10 cellular contexts compared by ENCODE assay signal in the genomic region with DNA sequence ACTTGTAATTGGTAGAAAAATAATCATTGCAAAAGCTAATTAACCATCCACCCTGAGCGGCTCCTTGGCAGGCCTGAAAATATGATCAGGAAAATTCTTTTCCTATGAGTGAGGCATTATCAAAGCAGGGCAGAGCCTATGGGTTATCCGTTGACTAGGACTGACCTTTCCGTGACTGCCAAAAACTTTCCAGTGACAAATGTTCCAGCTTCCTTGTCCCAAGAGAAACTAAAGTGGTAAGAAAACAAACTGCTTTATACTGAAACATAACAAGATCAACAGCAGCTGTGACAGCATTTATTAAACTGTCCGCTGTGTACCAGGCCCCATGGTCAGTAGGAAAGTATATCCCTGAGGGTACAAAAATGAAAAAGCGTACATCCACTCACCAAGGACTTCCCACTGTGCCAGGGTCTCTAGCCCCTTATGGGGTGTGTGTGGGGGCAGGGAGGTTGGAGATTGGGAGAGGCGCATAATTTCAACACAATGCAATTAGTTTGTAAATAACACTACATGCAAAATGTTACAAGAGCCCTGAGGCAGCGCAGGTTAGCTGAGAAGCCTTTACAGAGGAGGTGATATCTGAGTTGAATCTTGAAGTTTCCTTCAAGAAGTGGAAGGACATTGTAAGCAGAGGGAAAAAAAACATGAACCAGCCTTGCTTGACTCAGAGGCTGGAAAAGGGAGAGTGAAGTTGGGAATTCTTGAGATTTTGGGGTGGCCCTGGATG. TPM values are rescaled to one million over a fixed set of nuclear protein-coding genes. Genes with fewer than 3 reads are reported as not detected.
DNase-seq lines count a peak whose midpoint lies in the region; ATAC-seq and TF ChIP-seq lines count a peak whose summit lies in the region.
"Had no signal": no experiment of that assay in that cellular context is flagged by ENCODE, and none has a peak within 500 bp of the region (broad histone marks: within the 10 kb centered on the region; RNA-seq: fewer than 3 reads in every experiment).

No MANE protein-coding gene starts in this region.

- peak; percentile 74 for DNase-seq in A172 (ENCODE audit: low spot score)
- DNase-seq in MG63: peak; percentile 57
- DNase-seq in dermis microvascular lymphatic vessel endothelial cell (ENCODE audit: low read depth in 2 of 2): peak; percentile 88 to 97
- no peak for DNase-seq in BE2C
- DNase-seq in stimulated activated naive B cell treated with anti-CD40 and anti-IgM and Interleukin-4, amounts not matched to agents 10 μg/mL and 1 μg/mL and 100 μg/mL, for 72 hours: no peak
- no peak for DNase-seq in cerebellar cortex (ENCODE audit: low spot score)
- DNase-seq: activated naive CD4-positive, alpha-beta T cell treated with anti-CD3 and anti-CD28 coated beads, Interleukin-2, amount 50 U/mL, for 16 hours; NCI-H510A treated with DMSO at 0.1 percent for 48 hours had no signal

- H3K27me3 ChIP-seq in MG63 (no peaks in the 10 kb centered on the region), BE2C (no peaks in the 10 kb centered on the region)

- H3K4me3 ChIP-seq in MG63: no peak overlapping the region
- no peak overlapping the region for H3K4me3 ChIP-seq in mesodermal cell (ENCODE audit: extremely low read depth, insufficient read depth, low read length, poor library complexity, severe bottlenecking)
- H3K4me3 ChIP-seq in BE2C (ENCODE audit: low read depth, low read length): no peak overlapping the region

- H3K36me3 ChIP-seq in MG63 (no peaks in the 10 kb centered on the region), mesodermal cell (ENCODE audit: control insufficient read depth, insufficient read depth, low read length) (no peaks in the 10 kb centered on the region), BE2C (no peaks in the 10 kb centered on the region)

- no peaks in the 10 kb centered on the region for H3K4me1 Mint-ChIP-seq in stimulated activated naive B cell treated with anti-CD40 and anti-IgM and Interleukin-4, amounts not matched to agents 10 μg/mL and 1 μg/mL and 100 μg/mL, for 72 hours

- H3K9me3 Mint-ChIP-seq in stimulated activated naive B cell treated with anti-CD40 and anti-IgM and Interleukin-4, amounts not matched to agents 10 μg/mL and 1 μg/mL and 100 μg/mL, for 72 hours: no peaks in the 10 kb centered on the region

- H3K4me1 ChIP-seq in mesodermal cell (ENCODE audit: control insufficient read depth, insufficient read depth, low read length, poor library complexity, severe bottlenecking) (peaks cover 50% of the 10 kb centered on the region), BE2C (peaks cover 4% of the 10 kb centered on the region; the same call in 1 of the 2 replicates)

- H3K9me3 ChIP-seq in MG63: no peaks in the 10 kb centered on the region
- no peaks in the 10 kb centered on the region for H3K9me3 ChIP-seq in mesodermal cell (ENCODE audit: control insufficient read depth, low read length)
- H3K9me3 ChIP-seq in BE2C: no peaks in the 10 kb centered on the region

- TF ChIP-seq CTCF in BE2C (IDR thresholded peaks at IDR 0.05; ENCODE audit: low read depth, low read length): no peak

- H3K27ac Mint-ChIP-seq in stimulated activated naive B cell treated with anti-CD40 and anti-IgM and Interleukin-4, amounts not matched to agents 10 μg/mL and 1 μg/mL and 100 μg/mL, for 72 hours: no peak overlapping the region

- no peak overlapping the region for H3K4me3 Mint-ChIP-seq in stimulated activated naive B cell treated with anti-CD40 and anti-IgM and Interleukin-4, amounts not matched to agents 10 μg/mL and 1 μg/mL and 100 μg/mL, for 72 hours

- peak overlapping the region; percentile 70 for H3K27ac ChIP-seq in mesodermal cell (ENCODE audit: low read depth, low read length, severe bottlenecking)

- no peak for ATAC-seq in GM21723 (IDR thresholded peaks at IDR 0.05; ENCODE audit: unreplicated experiment)
- no peak for ATAC-seq in stimulated activated naive B cell treated with anti-CD40 and anti-IgM and Interleukin-4, amounts not matched to agents 10 μg/mL and 1 μg/mL and 100 μg/mL, for 72 hours (replicated peaks)

- no peaks in the 10 kb centered on the region for H3K36me3 Mint-ChIP-seq in stimulated activated naive B cell treated with anti-CD40 and anti-IgM and Interleukin-4, amounts not matched to agents 10 μg/mL and 1 μg/mL and 100 μg/mL, for 72 hours

- no peaks in the 10 kb centered on the region for H3K27me3 Mint-ChIP-seq in stimulated activated naive B cell treated with anti-CD40 and anti-IgM and Interleukin-4, amounts not matched to agents 10 μg/mL and 1 μg/mL and 100 μg/mL, for 72 hours

- 75 to 88% methylated on average over 3 to 5 of the region's 7 CpGs for WGBS in mesodermal cell (ENCODE audit: insufficient coverage in 2 of 2), 2 experiments

RNA-seq across cellular contexts. Expression of a gene that starts 8.6 kb away (rescaled TPM):
- total RNA-seq in A172 (2014; rRNA removed; shearing (Covaris generic)): 0.55 TPM in 1 of 2 replicates, not detected in the other
- 0.16 TPM in 1 of 2 replicates, not detected in the other for total RNA-seq in MG63 (2014; rRNA removed; shearing (Covaris generic); ENCODE audit: low replicate concordance)
- total RNA-seq in dermis microvascular lymphatic vessel endothelial cell: 0.13 and 0.38 TPM in 2 replicates
- not detected for polyA plus RNA-seq in mesodermal cell (2013, experiment 1 of 2)
- polyA plus RNA-seq in mesodermal cell (2013, experiment 2 of 2): not detected
- not detected for polyA plus RNA-seq in BE2C (2012; ENCODE audit: insufficient read depth, insufficient read length, low read depth)

Comparison
In these comparisons a context has a peak if more than half of its experiments do, and no peak if none do; other contexts are left out.
1. DNase-seq: peak in A172 (single experiment), MG63 (single experiment) and dermis microvascular lymphatic vessel endothelial cell (2 of 2); none in BE2C (single experiment), stimulated activated naive B cell treated with anti-CD40 and anti-IgM and Interleukin-4, amounts not matched to agents 10 μg/mL and 1 μg/mL and 100 μg/mL, for 72 hours (single experiment) and cerebellar cortex (single experiment).